In genomic region chr6:70566751-70567382, GRCh38 we compare ENCODE assay signal across 1 cellular context.
TF ChIP-seq lines count a peak whose summit lies in the region.

Gene SDHAF4, plus strand, starts transcription at chr6:70566930. Its CDS starts 11 bp downstream, at chr6:70566941.

TF ChIP-seq in HepG2, 621 proteins besides CTCF, POLR2A, EP300 and RAD21 (continued from another document and continues in another):
- TF ChIP-seq CBX1 (IDR thresholded peaks at IDR 0.05; ENCODE audit: low read depth) = peak; percentile 12
- TF ChIP-seq ADNP (CRISPR knock-in tag; IDR thresholded peaks at IDR 0.05) = no peak
- TF ChIP-seq ZNF576 (CRISPR knock-in tag; IDR thresholded peaks at IDR 0.05) = peak; percentile 68; the same call in 1 of the 2 replicates
- TF ChIP-seq SP5 (CRISPR knock-in tag; IDR thresholded peaks at IDR 0.05; ENCODE audit: borderline replicate concordance, low read depth) = peak; percentile 79
- 0 out of 2 replicates have a peak, but pooled peaks have one; percentile 21 for TF ChIP-seq PREB (CRISPR knock-in tag; IDR thresholded peaks at IDR 0.05)
- TF ChIP-seq ZBTB33 (CRISPR knock-in tag; IDR thresholded peaks at IDR 0.05) = 0 out of 2 replicates have a peak, but pooled peaks have one; percentile 18
- no peak for TF ChIP-seq PCBP1 (IDR thresholded peaks at IDR 0.05; ENCODE audit: borderline replicate concordance, low read depth, low read length)
- TF ChIP-seq ZNF253 (CRISPR knock-in tag; IDR thresholded peaks at IDR 0.05; ENCODE audit: borderline replicate concordance) = peak; percentile 88
- peak; percentile 84; the same call in 1 of the 2 replicates for TF ChIP-seq ZBTB8A (CRISPR knock-in tag; IDR thresholded peaks at IDR 0.05; ENCODE audit: borderline replicate concordance, low read depth)
- TF ChIP-seq ZNF709 (CRISPR knock-in tag; IDR thresholded peaks at IDR 0.05) = peak; percentile 81; the same call in 1 of the 2 replicates
- no peak for TF ChIP-seq GTF3A (CRISPR knock-in tag; conservative IDR thresholded peaks at IDR 0.05)
- peak; percentile 84 for TF ChIP-seq DRAP1 (CRISPR knock-in tag; IDR thresholded peaks at IDR 0.05)
- TF ChIP-seq SMC3 (IDR thresholded peaks at IDR 0.05; ENCODE audit: low read length) = no peak
- peak; percentile 64; the same call in 1 of the 2 replicates for TF ChIP-seq HOXA3 (CRISPR knock-in tag; IDR thresholded peaks at IDR 0.05)
- no peak for TF ChIP-seq RFX3 (CRISPR knock-in tag; IDR thresholded peaks at IDR 0.05)
- peak; percentile 98 for TF ChIP-seq POLR2G (IDR thresholded peaks at IDR 0.05; ENCODE audit: low read depth, low read length)
- TF ChIP-seq ZNF737 (CRISPR knock-in tag; IDR thresholded peaks at IDR 0.05; ENCODE audit: borderline replicate concordance) = no peak
- 0 out of 2 replicates have a peak, but pooled peaks have one; percentile 28 for TF ChIP-seq ATF2 (CRISPR knock-in tag; IDR thresholded peaks at IDR 0.05)
- peak; percentile 89; the same call in 1 of the 2 replicates for TF ChIP-seq IRF9 (CRISPR knock-in tag; IDR thresholded peaks at IDR 0.05; ENCODE audit: borderline replicate concordance)
- peak; percentile 23; the same call in 1 of the 2 replicates for TF ChIP-seq ZNF800 (CRISPR knock-in tag; IDR thresholded peaks at IDR 0.05)
- peak; percentile 85 for TF ChIP-seq MAX (IDR thresholded peaks at IDR 0.05)
- TF ChIP-seq PAX8 (CRISPR knock-in tag; IDR thresholded peaks at IDR 0.05; ENCODE audit: borderline replicate concordance) = peak; percentile 83; the same call in 1 of the 2 replicates
- no peak for TF ChIP-seq ZNF484 (CRISPR knock-in tag; IDR thresholded peaks at IDR 0.05; ENCODE audit: borderline replicate concordance, low read depth)
- TF ChIP-seq SRSF4 (IDR thresholded peaks at IDR 0.05; ENCODE audit: low read depth, low read length, poor library complexity, severe bottlenecking) = no peak
- peak; percentile 77; the same call in 1 of the 2 replicates for TF ChIP-seq GABPB1 (CRISPR knock-in tag; IDR thresholded peaks at IDR 0.05)
- no peak for TF ChIP-seq CREBL2 (CRISPR knock-in tag; IDR thresholded peaks at IDR 0.05; ENCODE audit: borderline replicate concordance)
- 0 out of 2 replicates have a peak, but pooled peaks have one; percentile 43 for TF ChIP-seq NFKBIZ (CRISPR knock-in tag; IDR thresholded peaks at IDR 0.05)
- TF ChIP-seq NR2C2 (CRISPR knock-in tag; IDR thresholded peaks at IDR 0.05; ENCODE audit: borderline replicate concordance) = peak; percentile 74
- TF ChIP-seq RBM39 (IDR thresholded peaks at IDR 0.05; ENCODE audit: low read depth, low read length, poor library complexity, severe bottlenecking) = peak; percentile 46
- TF ChIP-seq GLI4 (CRISPR knock-in tag; IDR thresholded peaks at IDR 0.05; ENCODE audit: borderline replicate concordance) = no peak
- TF ChIP-seq ETS1 (CRISPR knock-in tag; IDR thresholded peaks at IDR 0.05) = no peak
- no peak; the same call in 1 of the 2 replicates for TF ChIP-seq FOSL1 (CRISPR knock-in tag; IDR thresholded peaks at IDR 0.05; ENCODE audit: borderline replicate concordance)
- no peak for TF ChIP-seq THYN1 (CRISPR knock-in tag; IDR thresholded peaks at IDR 0.05; ENCODE audit: borderline replicate concordance, low read depth)
- peak; percentile 68 for TF ChIP-seq TBX2 (CRISPR knock-in tag; IDR thresholded peaks at IDR 0.05; ENCODE audit: borderline replicate concordance)
- TF ChIP-seq GTF2F1 (IDR thresholded peaks at IDR 0.05; ENCODE audit: low read length) = no peak
- TF ChIP-seq PITX1 (CRISPR knock-in tag; IDR thresholded peaks at IDR 0.05) = peak; percentile 82
- 0 out of 2 replicates have a peak, but pooled peaks have one; percentile 39 for TF ChIP-seq ZMYM3 (CRISPR knock-in tag; IDR thresholded peaks at IDR 0.05)
- TF ChIP-seq ZNF33A (CRISPR knock-in tag; IDR thresholded peaks at IDR 0.05; ENCODE audit: borderline replicate concordance) = 0 out of 2 replicates have a peak, but pooled peaks have one; percentile 57
- peak; percentile 79 for TF ChIP-seq IRX3 (CRISPR knock-in tag; IDR thresholded peaks at IDR 0.05; ENCODE audit: borderline replicate concordance, low read depth)
- TF ChIP-seq ARID4A (CRISPR knock-in tag; IDR thresholded peaks at IDR 0.05; ENCODE audit: borderline replicate concordance) = peak; percentile 87
- TF ChIP-seq KLF15 (CRISPR knock-in tag; IDR thresholded peaks at IDR 0.05; ENCODE audit: borderline replicate concordance) = no peak
- TF ChIP-seq ZNF598 (CRISPR knock-in tag; IDR thresholded peaks at IDR 0.05; ENCODE audit: borderline replicate concordance) = peak; percentile 27; the same call in 1 of the 2 replicates
- TF ChIP-seq ZNF749 (CRISPR knock-in tag; IDR thresholded peaks at IDR 0.05; ENCODE audit: borderline replicate concordance) = 0 out of 2 replicates have a peak, but pooled peaks have one; percentile 40
- TF ChIP-seq SP1 (IDR thresholded peaks at IDR 0.05) = no peak
- TF ChIP-seq SP1 (CRISPR knock-in tag; IDR thresholded peaks at IDR 0.05) = peak; percentile 54
- TF ChIP-seq ZNF263 (CRISPR knock-in tag; IDR thresholded peaks at IDR 0.05) = peak; percentile 63; the same call in 1 of the 2 replicates
- TF ChIP-seq NKX3-1 (CRISPR knock-in tag; IDR thresholded peaks at IDR 0.05) = peak; percentile 53
- TF ChIP-seq ZNF180 (CRISPR knock-in tag; IDR thresholded peaks at IDR 0.05; ENCODE audit: borderline replicate concordance, low read depth) = no peak
